8 cellular contexts compared by ENCODE assay signal in genomic region chr6:53064255-53064654, GRCh38. TPM values are rescaled to one million over a fixed set of nuclear protein-coding genes. Genes with fewer than 3 reads are reported as not detected.
DNase-seq lines count a peak whose midpoint lies in the region; ATAC-seq and TF ChIP-seq lines count a peak whose summit lies in the region.
"Not testable (repeated sequence)": the region's sequence is repeated elsewhere in the genome, so short reads cannot be mapped to it uniquely, and the experiment has no call there.

No MANE protein-coding gene starts in this region.

- H3K27me3 ChIP-seq in CD8-positive, alpha-beta T cell (ENCODE audit: insufficient read depth, low read length); Loucy (ENCODE audit: insufficient read depth, low read length, poor library complexity, severe bottlenecking); endodermal cell (ENCODE audit: control insufficient read depth, insufficient read depth, low read length, poor library complexity, severe bottlenecking); parathyroid adenoma (ENCODE audit: control insufficient read depth, insufficient read depth, low read length); suprapubic skin: not testable (repeated sequence)

- not testable (repeated sequence) for TF ChIP-seq EP300 in suprapubic skin (IDR thresholded peaks at IDR 0.05)

- TF ChIP-seq POLR2A in suprapubic skin (IDR thresholded peaks at IDR 0.05), result not testable (repeated sequence)

- H3K9me3 ChIP-seq in CD8-positive, alpha-beta T cell (ENCODE audit: low read length); Loucy (ENCODE audit: insufficient read depth, low read depth, low read length); endodermal cell (ENCODE audit: control insufficient read depth, low read length); parathyroid adenoma (ENCODE audit: control insufficient read depth, low read length); suprapubic skin: not testable (repeated sequence)

- H3K27ac ChIP-seq in CD8-positive, alpha-beta T cell (ENCODE audit: low read depth, low read length); endodermal cell (ENCODE audit: low read depth, low read length); parathyroid adenoma; suprapubic skin: not testable (repeated sequence)
- peak overlapping the region; percentile 91 for H3K27ac ChIP-seq in VCaP

- WGBS in endodermal cell (ENCODE audit: insufficient coverage in 1 of 2, insufficient read length in 1 of 2), 2 experiments, result 88 to 91% methylated on average over 13 to 16 of the region's 16 CpGs
- WGBS in suprapubic skin, result 65% methylated on average over 16 of the region's 16 CpGs

- peaks cover 41% of the 10 kb centered on the region for H3K79me2 ChIP-seq in Loucy (ENCODE audit: insufficient read depth, low read length)
- H3K79me2 ChIP-seq in parathyroid adenoma, result not testable (repeated sequence)

- H3K27ac Mint-ChIP-seq in CD8-positive, alpha-beta T cell, result peak overlapping the region; percentile 98
- peak overlapping the region; percentile 99 for H3K27ac Mint-ChIP-seq in activated naive CD4-positive, alpha-beta T cell treated with anti-CD3 and anti-CD28 coated beads, Interleukin-2, amount 50 U/mL, for 24 hours
- not testable (repeated sequence) for H3K27ac Mint-ChIP-seq in endodermal cell, memory B cell

- intact Hi-C loops in CD8-positive, alpha-beta T cell (cut with DNase I, micrococcal nuclease), result loop anchor here (1.0 to 2.0 kb wide), 7 partner anchors 481 to 781 kb away; partner anchors contain the start of genes EFHC1 (in 2 of the 2), GCLC (in 2 of the 2), MCM3 (in 1 of the 2) and TRAM2 (in 1 of the 2)

- not testable (repeated sequence) for TF ChIP-seq CTCF in CD8-positive, alpha-beta T cell (IDR thresholded peaks at IDR 0.05); Loucy (conservative IDR thresholded peaks at IDR 0.05; ENCODE audit: low read length); VCaP (conservative IDR thresholded peaks at IDR 0.05); endodermal cell (conservative IDR thresholded peaks at IDR 0.05); parathyroid adenoma (IDR thresholded peaks at IDR 0.05); suprapubic skin (IDR thresholded peaks at IDR 0.05)

- POLR2A ChIA-PET in CD8-positive, alpha-beta T cell (lab: Charles Lee), result not testable (repeated sequence)

- peak overlapping the region; percentile 99 for H2AFZ ChIP-seq in Loucy (ENCODE audit: low read length)
- H2AFZ ChIP-seq in parathyroid adenoma, result peak overlapping the region; percentile 94

- H3K4me1 Mint-ChIP-seq in CD8-positive, alpha-beta T cell (ENCODE audit: low read depth), result peaks cover 62% of the 10 kb centered on the region
- peaks cover 62% of the 10 kb centered on the region for H3K4me1 Mint-ChIP-seq in activated naive CD4-positive, alpha-beta T cell treated with anti-CD3 and anti-CD28 coated beads, Interleukin-2, amount 50 U/mL, for 24 hours
- H3K4me1 Mint-ChIP-seq in endodermal cell (peaks cover 37% of the 10 kb centered on the region), memory B cell (peaks cover 29% of the 10 kb centered on the region)

- not testable (repeated sequence) for H3K4me3 ChIP-seq in CD8-positive, alpha-beta T cell (ENCODE audit: low read depth, low read length)
- H3K4me3 ChIP-seq in Loucy (ENCODE audit: low read length, poor library complexity, severe bottlenecking) (peak overlapping the region; percentile 95), endodermal cell (ENCODE audit: low read length) (peak overlapping the region; percentile 98), parathyroid adenoma (ENCODE audit: low read depth, low read length) (peak overlapping the region; percentile 94), suprapubic skin (peak overlapping the region; percentile 83)

- H3K4me2 ChIP-seq in Loucy (ENCODE audit: low read depth, low read length, poor library complexity, severe bottlenecking) (peak overlapping the region; percentile 67), parathyroid adenoma (ENCODE audit: low read length) (peak overlapping the region; percentile 34)

- CTCF ChIA-PET in CD8-positive, alpha-beta T cell (lab: Charles Lee), result not testable (repeated sequence)

- ATAC-seq in CD8-positive, alpha-beta T cell; memory B cell (ENCODE audit: low read depth): not testable (repeated sequence)

- not testable (repeated sequence) for DNase-seq in CD8-positive, alpha-beta T cell; endodermal cell; memory B cell (ENCODE audit: low spot score in 2 of 2); suprapubic skin (ENCODE audit: low spot score in 2 of 2)

- not testable (repeated sequence) for H3K9me2 ChIP-seq in Loucy (replicated peaks; ENCODE audit: low read depth, low read length)

- H4K20me1 ChIP-seq in Loucy (ENCODE audit: insufficient read depth, low read length, poor library complexity, severe bottlenecking), result peaks cover 29% of the 10 kb centered on the region

- H3K27me3 Mint-ChIP-seq in CD8-positive, alpha-beta T cell (ENCODE audit: low read depth); activated naive CD4-positive, alpha-beta T cell treated with anti-CD3 and anti-CD28 coated beads, Interleukin-2, amount 50 U/mL, for 24 hours; endodermal cell (ENCODE audit: insufficient read depth); memory B cell: not testable (repeated sequence)

- H3K9ac ChIP-seq in Loucy (ENCODE audit: low read depth, low read length, poor library complexity, severe bottlenecking); endodermal cell (ENCODE audit: extremely low read depth, low read length, poor library complexity, severe bottlenecking); parathyroid adenoma: not testable (repeated sequence)

- peaks cover 44% of the 10 kb centered on the region for H3K4me1 ChIP-seq in CD8-positive, alpha-beta T cell (ENCODE audit: insufficient read depth, low read length)
- H3K4me1 ChIP-seq in Loucy (ENCODE audit: insufficient read depth, low read length, poor library complexity, severe bottlenecking) (peaks cover 60% of the 10 kb centered on the region), parathyroid adenoma (peaks cover 20% of the 10 kb centered on the region), suprapubic skin (peaks cover 60% of the 10 kb centered on the region)
- not testable (repeated sequence) for H3K4me1 ChIP-seq in endodermal cell (ENCODE audit: control insufficient read depth, insufficient read depth, low read length)

- H3K36me3 Mint-ChIP-seq in CD8-positive, alpha-beta T cell, result peaks cover 17% of the 10 kb centered on the region
- H3K36me3 Mint-ChIP-seq in activated naive CD4-positive, alpha-beta T cell treated with anti-CD3 and anti-CD28 coated beads, Interleukin-2, amount 50 U/mL, for 24 hours; endodermal cell (ENCODE audit: low read depth); memory B cell: not testable (repeated sequence)

- not testable (repeated sequence) for H3K9me3 Mint-ChIP-seq in CD8-positive, alpha-beta T cell; activated naive CD4-positive, alpha-beta T cell treated with anti-CD3 and anti-CD28 coated beads, Interleukin-2, amount 50 U/mL, for 24 hours; endodermal cell; memory B cell

- H3K36me3 ChIP-seq in CD8-positive, alpha-beta T cell (ENCODE audit: insufficient read depth, low read length); Loucy (ENCODE audit: insufficient read depth, low read length); endodermal cell (ENCODE audit: control insufficient read depth, insufficient read depth, low read length); parathyroid adenoma (ENCODE audit: control insufficient read depth, insufficient read depth, low read length); suprapubic skin: not testable (repeated sequence)

- H3F3A ChIP-seq in Loucy (ENCODE audit: low read depth), result not testable (repeated sequence)

- H3K4me3 Mint-ChIP-seq in CD8-positive, alpha-beta T cell, result peak overlapping the region; percentile 100
- H3K4me3 Mint-ChIP-seq in activated naive CD4-positive, alpha-beta T cell treated with anti-CD3 and anti-CD28 coated beads, Interleukin-2, amount 50 U/mL, for 24 hours, result peak overlapping the region; percentile 100
- not testable (repeated sequence) for H3K4me3 Mint-ChIP-seq in endodermal cell
- peak overlapping the region; percentile 98 for H3K4me3 Mint-ChIP-seq in memory B cell

RNA-seq across cellular contexts. Expression of gene FBXO9, which starts 0.9 kb away (rescaled TPM):
- total RNA-seq in CD8-positive, alpha-beta T cell, result 10 to 100 TPM; 63.7 to 67.8 TPM
- total RNA-seq in endodermal cell (10 to 100 TPM; 49.6 to 65.3 TPM), suprapubic skin (100 to 1,000 TPM in 1 of 4 donors, 10 to 100 TPM in 3; 35.2 to 113 (median 43.2) TPM)
- 33.4 TPM for polyA plus RNA-seq in endodermal cell (2013, experiment 1 of 2)
- 27.3 TPM for polyA plus RNA-seq in endodermal cell (2013, experiment 2 of 2)

RNA-seq across cellular contexts. Expression of gene CILK1, which starts 2.6 kb away (rescaled TPM):
- 1 to 10 TPM; 2.7 TPM for total RNA-seq in CD8-positive, alpha-beta T cell
- total RNA-seq in endodermal cell, result 1 to 10 TPM; 8.1 to 8.9 TPM
- 12.4 TPM for polyA plus RNA-seq in endodermal cell (2013, experiment 1 of 2)
- polyA plus RNA-seq in endodermal cell (2013, experiment 2 of 2), result 13.2 TPM
- total RNA-seq in suprapubic skin, result 10 to 100 TPM; 15.4 to 26.5 (median 19.8) TPM
